ENCODE assay signal across 2 cellular contexts in genomic region chr7:39417642-39418041, GRCh38.
TF ChIP-seq lines count a peak whose summit lies in the region.

No MANE protein-coding gene starts in this region.

TF ChIP-seq in liver, 16 proteins besides CTCF, POLR2A, EP300 and RAD21 (continued from another document):
- TF ChIP-seq, protein P1, sequence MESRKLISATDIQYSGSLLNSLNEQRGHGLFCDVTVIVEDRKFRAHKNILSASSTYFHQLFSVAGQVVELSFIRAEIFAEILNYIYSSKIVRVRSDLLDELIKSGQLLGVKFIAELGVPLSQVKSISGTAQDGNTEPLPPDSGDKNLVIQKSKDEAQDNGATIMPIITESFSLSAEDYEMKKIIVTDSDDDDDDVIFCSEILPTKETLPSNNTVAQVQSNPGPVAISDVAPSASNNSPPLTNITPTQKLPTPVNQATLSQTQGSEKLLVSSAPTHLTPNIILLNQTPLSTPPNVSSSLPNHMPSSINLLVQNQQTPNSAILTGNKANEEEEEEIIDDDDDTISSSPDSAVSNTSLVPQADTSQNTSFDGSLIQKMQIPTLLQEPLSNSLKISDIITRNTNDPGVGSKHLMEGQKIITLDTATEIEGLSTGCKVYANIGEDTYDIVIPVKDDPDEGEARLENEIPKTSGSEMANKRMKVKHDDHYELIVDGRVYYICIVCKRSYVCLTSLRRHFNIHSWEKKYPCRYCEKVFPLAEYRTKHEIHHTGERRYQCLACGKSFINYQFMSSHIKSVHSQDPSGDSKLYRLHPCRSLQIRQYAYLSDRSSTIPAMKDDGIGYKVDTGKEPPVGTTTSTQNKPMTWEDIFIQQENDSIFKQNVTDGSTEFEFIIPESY (IDR thresholded peaks at IDR 0.05) = no peak
- TF ChIP-seq JUND (IDR thresholded peaks at IDR 0.05) = no peak
- TF ChIP-seq RXRA (IDR thresholded peaks at IDR 0.05) = no peak
- no peak for TF ChIP-seq HNF4G (IDR thresholded peaks at IDR 0.05)
- no peak for TF ChIP-seq MAX (IDR thresholded peaks at IDR 0.05)
- no peak for TF ChIP-seq EGR1 (IDR thresholded peaks at IDR 0.05; ENCODE audit: low read depth in 2 of 2)
- no peak for TF ChIP-seq TAF1 (conservative IDR thresholded peaks at IDR 0.05)
- no peak for TF ChIP-seq ATF3 (IDR thresholded peaks at IDR 0.05)
- no peak for TF ChIP-seq FOXA2 (IDR thresholded peaks at IDR 0.05)
- no peak for TF ChIP-seq FOXA1 (IDR thresholded peaks at IDR 0.05)
- no peak for TF ChIP-seq YY1 (IDR thresholded peaks at IDR 0.05)

TF ChIP-seq in HepG2, 621 proteins besides CTCF, POLR2A, EP300 and RAD21 (continued from another document):
- TF ChIP-seq ZNF382 (CRISPR knock-in tag; IDR thresholded peaks at IDR 0.05; ENCODE audit: borderline replicate concordance) (no peak), SSRP1 (CRISPR knock-in tag; IDR thresholded peaks at IDR 0.05) (no peak), TRIM24 (CRISPR knock-in tag; IDR thresholded peaks at IDR 0.05) (no peak), JUNB (CRISPR knock-in tag; IDR thresholded peaks at IDR 0.05; ENCODE audit: borderline replicate concordance) (no peak), ZBTB39 (CRISPR knock-in tag; IDR thresholded peaks at IDR 0.05) (no peak), MAFK (conservative IDR thresholded peaks at IDR 0.05 in 1 of 2, IDR thresholded peaks at IDR 0.05 in 1 of 2; ENCODE audit: low read length in 2 of 2) (no peak), ATF5 (CRISPR knock-in tag; IDR thresholded peaks at IDR 0.05; ENCODE audit: low read depth) (no peak), ZNF17 (CRISPR knock-in tag; IDR thresholded peaks at IDR 0.05) (no peak), RCOR2 (CRISPR knock-in tag; IDR thresholded peaks at IDR 0.05) (no peak), RFXANK (CRISPR knock-in tag; IDR thresholded peaks at IDR 0.05) (no peak)
- TF ChIP-seq, protein P2, sequence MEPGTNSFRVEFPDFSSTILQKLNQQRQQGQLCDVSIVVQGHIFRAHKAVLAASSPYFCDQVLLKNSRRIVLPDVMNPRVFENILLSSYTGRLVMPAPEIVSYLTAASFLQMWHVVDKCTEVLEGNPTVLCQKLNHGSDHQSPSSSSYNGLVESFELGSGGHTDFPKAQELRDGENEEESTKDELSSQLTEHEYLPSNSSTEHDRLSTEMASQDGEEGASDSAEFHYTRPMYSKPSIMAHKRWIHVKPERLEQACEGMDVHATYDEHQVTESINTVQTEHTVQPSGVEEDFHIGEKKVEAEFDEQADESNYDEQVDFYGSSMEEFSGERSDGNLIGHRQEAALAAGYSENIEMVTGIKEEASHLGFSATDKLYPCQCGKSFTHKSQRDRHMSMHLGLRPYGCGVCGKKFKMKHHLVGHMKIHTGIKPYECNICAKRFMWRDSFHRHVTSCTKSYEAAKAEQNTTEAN (CRISPR knock-in tag; conservative IDR thresholded peaks at IDR 0.05) = no peak
